Comparison of ENCODE assay signal across 8 cellular contexts in the genomic region with DNA sequence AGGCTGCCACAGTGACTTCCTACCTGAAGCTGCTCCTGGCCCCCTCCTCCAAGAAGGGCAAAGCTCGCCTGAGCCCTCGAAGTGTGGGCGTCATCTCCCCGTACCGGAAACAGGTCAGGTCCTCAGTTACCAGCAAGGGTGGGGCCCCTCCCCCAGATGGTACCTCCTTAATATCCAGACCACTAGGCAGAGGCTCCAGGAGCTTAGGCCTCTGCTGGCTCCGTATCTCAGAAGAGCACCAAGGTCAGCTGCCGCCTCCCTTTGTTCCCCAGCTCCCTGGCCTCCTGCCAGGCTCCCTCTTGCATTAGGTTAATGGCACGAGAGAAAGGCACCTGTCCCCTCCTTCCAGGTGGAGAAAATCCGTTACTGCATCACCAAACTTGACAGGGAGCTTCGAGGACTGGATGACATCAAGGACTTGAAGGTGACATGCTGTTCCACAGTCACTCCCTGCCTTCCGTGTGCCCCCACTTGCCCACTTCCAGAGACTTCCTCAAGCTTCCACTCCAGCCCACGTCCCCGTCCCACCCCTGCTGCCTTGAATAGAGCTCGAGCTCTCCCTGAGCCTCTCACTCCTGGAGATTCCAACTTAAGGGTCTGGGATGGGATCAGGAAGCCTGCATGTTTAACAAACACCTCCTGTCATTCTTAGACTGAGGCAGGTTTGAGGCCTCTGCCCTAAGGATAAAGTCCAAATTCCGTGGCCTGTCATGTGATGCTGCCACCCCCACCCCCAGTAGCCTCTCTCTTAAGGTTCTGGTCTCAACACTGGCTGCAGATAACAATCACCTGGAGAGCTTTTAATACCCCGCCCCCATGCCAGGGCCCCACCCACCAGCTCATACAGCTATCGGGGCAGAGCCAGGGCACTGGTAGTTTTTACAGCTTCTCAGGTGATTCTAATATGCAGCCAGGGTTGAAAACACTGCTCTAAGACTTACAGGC. TPM values are rescaled to one million over a fixed set of nuclear protein-coding genes. Genes with fewer than 3 reads are reported as not detected.
A peak's percentile ranks its signal among the peaks of the same experiment; 100 is the strongest.
DNase-seq lines count a peak whose midpoint lies in the region; ATAC-seq and TF ChIP-seq lines count a peak whose summit lies in the region.

No MANE protein-coding gene starts in this region.

- no peaks in the 10 kb centered on the region for H3K27me3 Mint-ChIP-seq in naive thymus-derived CD8-positive, alpha-beta T cell

- H3K27ac ChIP-seq in colonic mucosa (peak overlapping the region; percentile 65), A673 (ENCODE audit: low read depth, low read length, poor library complexity, severe bottlenecking) (no peak overlapping the region), caudate nucleus (ENCODE audit: low read depth, low read length) (no peak overlapping the region)

- intact Hi-C loops in colonic mucosa (cut with DNase I): no loop called here
- intact Hi-C loops in A673 (cut with micrococcal nuclease; ENCODE audit: unreplicated experiment): no loop called here

- DNase-seq in COR-L47 (lab: John Stamatoyannopoulos, UW) (peak; percentile 69), NCI-H2107 treated with DMSO at 0.1 percent for 48 hours (lab: John Stamatoyannopoulos, UW; ENCODE audit: unreplicated experiment) (peak; percentile 88), colonic mucosa (peak; percentile 89), A673 (ENCODE audit: low spot score) (no peak), caudate nucleus (lab: John Stamatoyannopoulos, UW) (no peak)
- DNase-seq in naive thymus-derived CD8-positive, alpha-beta T cell: no peak
- no peak for DNase-seq in activated effector memory CD4-positive, alpha-beta T cell treated with Interleukin-2 at 50 U/mL for 16 hours

- POLR2A ChIA-PET in naive thymus-derived CD8-positive, alpha-beta T cell (lab: Charles Lee): interaction anchor here (0.6 to 2.0 kb wide), 2 partner anchors 24 to 162 kb away, joined by 4 to 7 read pairs; a partner anchor contains a TSS
- POLR2A ChIA-PET in A673 (lab: Charles Lee; ENCODE audit: low non-redundant PET): no interaction called here

- H3K27me3 ChIP-seq in colonic mucosa (no peaks in the 10 kb centered on the region), A673 (replicated peaks; ENCODE audit: insufficient read depth, low read depth, low read length, poor library complexity) (no peaks in the 10 kb centered on the region)

- peak overlapping the region in 9 of 10 donors; percentile 39 to 94 (median 85) for H3K27ac Mint-ChIP-seq in naive thymus-derived CD8-positive, alpha-beta T cell

- CTCF ChIA-PET in A673 (lab: Charles Lee): interaction anchor here (0.6 to 0.8 kb wide), 2 partner anchors 18 to 329 kb away, joined by 4 read pairs; no protein-coding TSS in a partner anchor

- no peak overlapping the region for H3K4me3 Mint-ChIP-seq in naive thymus-derived CD8-positive, alpha-beta T cell

- H3K4me3 ChIP-seq in colonic mucosa (no peak overlapping the region), A673 (ENCODE audit: low read depth, low read length, poor library complexity, severe bottlenecking) (no peak overlapping the region)

- ATAC-seq in naive thymus-derived CD8-positive, alpha-beta T cell: no peak
- no peak for ATAC-seq in HG03442 (IDR thresholded peaks at IDR 0.05; ENCODE audit: unreplicated experiment)

- H3K9ac ChIP-seq in colonic mucosa (ENCODE audit: low read depth in 2 of 2, low read length in 2 of 2): peak overlapping the region in 1 of 2 donors; percentile 41

- H3K36me3 ChIP-seq in colonic mucosa (peaks cover 5% of the 10 kb centered on the region), A673 (ENCODE audit: insufficient read depth, low read length, poor library complexity, severe bottlenecking) (peaks cover 55% of the 10 kb centered on the region)

- no TSS peak for BruUV-seq in A673 (replicated peaks; lab: Mats Ljungman, UMichigan)

- H3K4me1 ChIP-seq in colonic mucosa (peaks cover 22% of the 10 kb centered on the region), A673 (ENCODE audit: insufficient read depth, low read length, poor library complexity, severe bottlenecking) (peaks cover 20% of the 10 kb centered on the region)

- TF ChIP-seq CTCF in colonic mucosa (IDR thresholded peaks at IDR 0.05) (no peak), A673 (conservative IDR thresholded peaks at IDR 0.05; ENCODE audit: low read depth, low read length) (no peak)

- H3K36me3 Mint-ChIP-seq in naive thymus-derived CD8-positive, alpha-beta T cell: peaks cover 0 to 58% (median 5%) of the 10 kb centered on the region in 3 donors

- H3K9me3 ChIP-seq in colonic mucosa: no peaks in the 10 kb centered on the region
- no peaks in the 10 kb centered on the region for H3K9me3 ChIP-seq in A673 (ENCODE audit: low read depth, low read length, poor library complexity, severe bottlenecking)

- peaks cover 18 to 53% (median 38%) of the 10 kb centered on the region in 4 donors for H3K4me1 Mint-ChIP-seq in naive thymus-derived CD8-positive, alpha-beta T cell

- H3K9me3 Mint-ChIP-seq in naive thymus-derived CD8-positive, alpha-beta T cell: no peaks in the 10 kb centered on the region

RNA-seq across cellular contexts. Expression of a gene that starts 8.3 kb away (rescaled TPM):
- total RNA-seq in colonic mucosa: 100 to 1,000 TPM; 327 to 451 TPM
- total RNA-seq in naive thymus-derived CD8-positive, alpha-beta T cell: 1 to 10 TPM; 3.0 to 4.2 TPM
- polyA plus RNA-seq in naive thymus-derived CD8-positive, alpha-beta T cell: 10 to 100 TPM in 1 of 3 donors, 1 to 10 TPM in 2; 2.2 to 46.7 (median 2.8) TPM
- 54.3 and 62.5 TPM in 2 replicates for total RNA-seq in A673 (2021)

RNA-seq across cellular contexts. Expression of a gene that starts 16.5 kb away (rescaled TPM):
- total RNA-seq in colonic mucosa: 1 to 10 TPM in 1 of 2 donors, under 1 TPM in 1; 0.80 to 1.0 TPM
- total RNA-seq in naive thymus-derived CD8-positive, alpha-beta T cell: under 1 TPM in 1 of 2 experiments, not detected in 1; 0.44 TPM
- not detected for polyA plus RNA-seq in naive thymus-derived CD8-positive, alpha-beta T cell
- 0.28 and 0.52 TPM in 2 replicates for total RNA-seq in A673 (2021)

RNA-seq across cellular contexts. Expression of a gene that starts 24.2 kb away (rescaled TPM):
- 10 to 100 TPM; 61.6 to 62.7 TPM for total RNA-seq in colonic mucosa
- 10 to 100 TPM; 84.2 to 89.9 TPM for total RNA-seq in naive thymus-derived CD8-positive, alpha-beta T cell
- 10 to 100 TPM; 24.7 to 40.4 (median 29.5) TPM for polyA plus RNA-seq in naive thymus-derived CD8-positive, alpha-beta T cell
- total RNA-seq in A673 (2021): 87.1 and 114 TPM in 2 replicates

Comparison
In these comparisons a context has a peak if more than half of its experiments do, and no peak if none do; other contexts are left out.
1. DNase-seq: peak in COR-L47 (single experiment), NCI-H2107 treated with DMSO at 0.1 percent for 48 hours (single experiment) and colonic mucosa (single experiment); none in naive thymus-derived CD8-positive, alpha-beta T cell (0 of 10), A673 (single experiment), caudate nucleus (0 of 61) and activated effector memory CD4-positive, alpha-beta T cell treated with Interleukin-2 at 50 U/mL for 16 hours (single experiment).
2. RNA of a gene that starts 8.3 kb away (total RNA-seq): 327 to 451 TPM in colonic mucosa and 54.3 to 62.5 TPM in A673; 3.0 to 4.2 TPM in naive thymus-derived CD8-positive, alpha-beta T cell; every median in the first group is over 10 times any median in the second.